ENCODE assay signal across 15 cellular contexts in the genomic region with DNA sequence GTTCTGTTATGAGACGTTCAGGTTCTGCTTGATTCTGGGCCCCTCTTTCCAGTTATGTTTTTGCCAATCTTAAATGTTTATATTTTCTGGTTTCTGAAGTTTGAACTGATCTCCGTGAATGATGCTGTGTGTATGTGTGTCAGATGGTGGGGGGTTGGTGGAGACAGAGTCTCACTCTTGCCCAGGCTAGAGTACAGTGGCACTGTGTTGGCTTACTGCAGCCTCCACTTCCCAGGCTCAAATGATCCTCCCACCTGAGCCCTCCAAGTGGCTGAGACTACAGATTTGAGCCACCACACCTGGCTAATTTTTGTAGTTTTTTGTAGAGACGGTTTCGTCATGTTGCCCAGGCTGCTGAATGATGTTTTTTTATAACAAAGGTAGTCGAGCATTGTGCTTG. TPM values are rescaled to one million over a fixed set of nuclear protein-coding genes. Genes with fewer than 3 reads are reported as not detected.
A peak's percentile ranks its signal among the peaks of the same experiment; 100 is the strongest.
DNase-seq lines count a peak whose midpoint lies in the region; ATAC-seq and TF ChIP-seq lines count a peak whose summit lies in the region.
"Had no signal": no experiment of that assay in that cellular context is flagged by ENCODE, and none has a peak within 500 bp of the region (broad histone marks: within the 10 kb centered on the region; RNA-seq: fewer than 3 reads in every experiment).

No MANE protein-coding gene starts in this region.

- H3F3A ChIP-seq in GM23338 (replicated peaks; ENCODE audit: low read depth) = no peaks in the 10 kb centered on the region

- H3K4me3 ChIP-seq in GM23338 = no peak overlapping the region

- H3K4me3 Mint-ChIP-seq in GM23338 (no peak overlapping the region), WTC11 (no peak overlapping the region), progenitor cell of endocrine pancreas (ENCODE audit: low read depth) (no peak overlapping the region)
- no peak overlapping the region for H3K4me3 Mint-ChIP-seq in effector memory CD8-positive, alpha-beta T cell
- H3K4me3 Mint-ChIP-seq: CD4-positive, alpha-beta memory T cell had no signal

- H3K4me1 Mint-ChIP-seq in GM23338 = peaks cover 51% of the 10 kb centered on the region
- peaks cover 61% of the 10 kb centered on the region for H3K4me1 Mint-ChIP-seq in WTC11
- peaks cover 22 to 33% of the 10 kb centered on the region in 2 donors for H3K4me1 Mint-ChIP-seq in effector memory CD8-positive, alpha-beta T cell (ENCODE audit: low read depth in 2 of 2)
- peaks cover 6% of the 10 kb centered on the region for H3K4me1 Mint-ChIP-seq in progenitor cell of endocrine pancreas (ENCODE audit: low read depth)

- H3K27ac ChIP-seq in GM23338 (ENCODE audit: low read depth) = no peak overlapping the region
- H3K27ac ChIP-seq: C4-2B had no signal

- DNase-seq in GM23338 (ENCODE audit: low spot score) (no peak), WTC11 (ENCODE audit: low spot score) (no peak), progenitor cell of endocrine pancreas (ENCODE audit: low spot score, unreplicated experiment) (no peak), GM19240 (ENCODE audit: insufficient read length, low spot score) (no peak), DMS153 (lab: John Stamatoyannopoulos, UW) (no peak)
- no peak for DNase-seq in effector memory CD8-positive, alpha-beta T cell
- DNase-seq in central memory CD4-positive, alpha-beta T cell = no peak
- DNase-seq: ACHN; BE2C; CD4-positive, alpha-beta memory T cell; DMS79 treated with DMSO at 0.1 percent for 48 hours; EL; KG1 had no signal

- POLR2A ChIA-PET in WTC11 (lab: Charles Lee) = no interaction called here

- H3K27ac Mint-ChIP-seq in GM23338 (no peak overlapping the region), WTC11 (peak overlapping the region; percentile 6; the same call in 1 of the 2 replicates), progenitor cell of endocrine pancreas (peak overlapping the region; percentile 70)
- peak overlapping the region; percentile 4 to 33 for H3K27ac Mint-ChIP-seq in effector memory CD8-positive, alpha-beta T cell
- H3K27ac Mint-ChIP-seq: CD4-positive, alpha-beta memory T cell had no signal

- peaks cover 25% of the 10 kb centered on the region for H3K4me1 ChIP-seq in GM23338 (ENCODE audit: insufficient read depth)
- H3K4me1 ChIP-seq: BE2C had no signal

- H3K4me2 ChIP-seq in GM23338 = no peak overlapping the region

- CTCF ChIA-PET in WTC11 (lab: Charles Lee) = no interaction called here

- 0 out of 3 replicates have a peak, but pooled peaks cover 5% of the 10 kb centered on the region for H3K36me3 Mint-ChIP-seq in GM23338 (ENCODE audit: low read depth)
- no peaks in the 10 kb centered on the region for H3K36me3 Mint-ChIP-seq in WTC11
- peaks cover 2% of the 10 kb centered on the region for H3K36me3 Mint-ChIP-seq in effector memory CD8-positive, alpha-beta T cell (ENCODE audit: insufficient read depth)
- H3K36me3 Mint-ChIP-seq in progenitor cell of endocrine pancreas (ENCODE audit: insufficient read depth) = peaks cover 3% of the 10 kb centered on the region

- no peaks in the 10 kb centered on the region for H3K27me3 ChIP-seq in GM23338 (ENCODE audit: insufficient read depth)
- H3K27me3 ChIP-seq: BE2C had no signal

- no peak for TF ChIP-seq CTCF in GM23338 (conservative IDR thresholded peaks at IDR 0.05; ENCODE audit: low read depth in 2 of 2)
- no peak for TF ChIP-seq CTCF in WTC11 (IDR thresholded peaks at IDR 0.05)
- no peak for TF ChIP-seq CTCF in progenitor cell of endocrine pancreas (IDR thresholded peaks at IDR 0.05; ENCODE audit: unreplicated experiment)

- H3K27me3 Mint-ChIP-seq in GM23338 (ENCODE audit: insufficient read depth, low read depth, poor library complexity) = no peaks in the 10 kb centered on the region
- no peaks in the 10 kb centered on the region for H3K27me3 Mint-ChIP-seq in WTC11 (ENCODE audit: low read depth)
- no peaks in the 10 kb centered on the region for H3K27me3 Mint-ChIP-seq in effector memory CD8-positive, alpha-beta T cell
- H3K27me3 Mint-ChIP-seq in progenitor cell of endocrine pancreas = no peaks in the 10 kb centered on the region
- H3K27me3 Mint-ChIP-seq: CD4-positive, alpha-beta memory T cell had no signal

- peak; percentile 62 for ATAC-seq in GM23338
- peak; percentile 68 for ATAC-seq in WTC11
- ATAC-seq in effector memory CD8-positive, alpha-beta T cell (replicated peaks) = no peak
- ATAC-seq: HCT116 had no signal

- H4K20me1 ChIP-seq in GM23338 (replicated peaks; ENCODE audit: insufficient read depth) = peaks cover 9% of the 10 kb centered on the region; the same call in 1 of the 2 replicates

- H2AFZ ChIP-seq in GM23338 = no peak overlapping the region

- H3K79me2 ChIP-seq in GM23338 (replicated peaks; ENCODE audit: insufficient read depth) = peaks cover 98% of the 10 kb centered on the region

- H3K9me2 ChIP-seq in GM23338 (ENCODE audit: insufficient read depth) = no peaks in the 10 kb centered on the region

- no peaks in the 10 kb centered on the region for H3K36me3 ChIP-seq in GM23338 (ENCODE audit: insufficient read depth)
- H3K36me3 ChIP-seq: BE2C had no signal

- H3K9me3 Mint-ChIP-seq in GM23338 = no peaks in the 10 kb centered on the region
- no peaks in the 10 kb centered on the region for H3K9me3 Mint-ChIP-seq in WTC11
- no peaks in the 10 kb centered on the region for H3K9me3 Mint-ChIP-seq in effector memory CD8-positive, alpha-beta T cell
- no peaks in the 10 kb centered on the region for H3K9me3 Mint-ChIP-seq in progenitor cell of endocrine pancreas (ENCODE audit: low read depth)
- H3K9me3 Mint-ChIP-seq: CD4-positive, alpha-beta memory T cell had no signal

TF ChIP-seq in GM23338, 12 proteins besides CTCF, POLR2A, EP300 and RAD21 (continues in another document):
- TF ChIP-seq JUNB (IDR thresholded peaks at IDR 0.05; ENCODE audit: unreplicated experiment) (no peak), EZH2 (IDR thresholded peaks at IDR 0.05; ENCODE audit: low read depth, unreplicated experiment) (no peak), STAT1 (IDR thresholded peaks at IDR 0.05; ENCODE audit: unreplicated experiment) (no peak), ZNF114 (CRISPR knock-in tag; IDR thresholded peaks at IDR 0.05) (no peak)

TF ChIP-seq in WTC11, 78 proteins besides CTCF, POLR2A, EP300 and RAD21:
- TF ChIP-seq SMAD4 (CRISPR knock-in tag; IDR thresholded peaks at IDR 0.05) (no peak), TP53 (CRISPR knock-in tag; IDR thresholded peaks at IDR 0.05) (no peak), ZNF423 (CRISPR knock-in tag; IDR thresholded peaks at IDR 0.05) (no peak), RELA (CRISPR knock-in tag; IDR thresholded peaks at IDR 0.05; ENCODE audit: borderline replicate concordance) (no peak), PRRX2 (CRISPR knock-in tag; IDR thresholded peaks at IDR 0.05) (no peak), ZNF219 (CRISPR knock-in tag; IDR thresholded peaks at IDR 0.05; ENCODE audit: borderline replicate concordance) (no peak), ATF3 (CRISPR knock-in tag; conservative IDR thresholded peaks at IDR 0.05) (no peak)
- TF ChIP-seq, protein P1, sequence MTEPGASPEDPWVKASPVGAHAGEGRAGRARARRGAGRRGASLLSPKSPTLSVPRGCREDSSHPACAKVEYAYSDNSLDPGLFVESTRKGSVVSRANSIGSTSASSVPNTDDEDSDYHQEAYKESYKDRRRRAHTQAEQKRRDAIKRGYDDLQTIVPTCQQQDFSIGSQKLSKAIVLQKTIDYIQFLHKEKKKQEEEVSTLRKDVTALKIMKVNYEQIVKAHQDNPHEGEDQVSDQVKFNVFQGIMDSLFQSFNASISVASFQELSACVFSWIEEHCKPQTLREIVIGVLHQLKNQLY (CRISPR knock-in tag; IDR thresholded peaks at IDR 0.05) = no peak

RNA-seq across cellular contexts. Expression of gene PSMD14, which starts 45.9 kb away (rescaled TPM):
- total RNA-seq in GM23338 (2014; rRNA removed; shearing (Covaris generic)) = 91.6 and 92.2 TPM in 2 replicates
- polyA plus RNA-seq in GM23338 (2016; fragmentation: Nextera tagmentation; extraction: Ambion mirVana) = 112 and 123 TPM in 2 replicates
- total RNA-seq in WTC11 (2021) (67.8 to 80.5 TPM (median 71.0 TPM) in 3 replicates), progenitor cell of endocrine pancreas (55.2 and 58.2 TPM in 2 replicates)
